26 cellular contexts compared by ENCODE assay signal in the genomic region with DNA sequence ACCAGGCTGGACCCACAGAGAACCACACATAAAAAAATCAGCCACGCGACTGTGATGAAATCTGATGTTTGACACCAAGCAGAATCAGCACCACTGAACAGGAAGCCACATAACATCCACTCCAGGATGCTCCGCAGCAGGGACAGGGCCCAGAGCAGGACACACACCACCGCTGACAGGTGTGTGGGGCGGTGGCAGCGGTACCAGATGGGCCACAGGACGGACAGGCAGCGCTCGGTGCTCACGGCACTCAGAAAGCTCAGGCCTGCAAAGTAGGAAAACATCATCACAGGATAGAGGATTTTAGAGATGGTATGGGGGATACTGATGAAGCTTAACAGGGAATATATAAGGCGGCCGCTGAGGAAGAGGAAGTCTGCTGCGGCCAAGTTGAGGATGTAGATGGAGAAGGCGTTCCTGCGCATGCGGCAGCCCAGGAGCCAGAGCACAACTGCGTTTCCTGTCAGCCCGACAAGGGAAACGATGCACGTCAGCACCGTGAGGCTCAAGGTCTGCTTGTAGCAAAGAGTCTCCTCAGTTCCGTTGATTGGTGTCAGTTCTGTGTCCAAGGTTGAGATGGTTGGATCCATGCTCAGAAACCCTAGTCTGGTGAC. TPM values are rescaled to one million over a fixed set of nuclear protein-coding genes. Genes with fewer than 3 reads are reported as not detected.
DNase-seq lines count a peak whose midpoint lies in the region; ATAC-seq and TF ChIP-seq lines count a peak whose summit lies in the region.
"Had no signal": no experiment of that assay in that cellular context is flagged by ENCODE, and none has a peak within 500 bp of the region (broad histone marks: within the 10 kb centered on the region; RNA-seq: fewer than 3 reads in every experiment).

No MANE protein-coding gene starts in this region.

- peak overlapping the region; percentile 20 for H2BK12ac ChIP-seq in trophoblast cell (ENCODE audit: low read length)

- H3K4me1 Mint-ChIP-seq in activated CD8-positive, alpha-beta T cell treated with anti-CD3 and anti-CD28 coated beads, Interleukin-2, amount 10 ng/mL, durations not matched to agents 7 days and 5 days (ENCODE audit: low read depth) = no peaks in the 10 kb centered on the region
- H3K4me1 Mint-ChIP-seq: CD4-positive, CD25-positive, alpha-beta regulatory T cell had no signal

- H3K4me1 ChIP-seq in trophoblast cell (ENCODE audit: control insufficient read depth in 1 of 2, insufficient read depth in 2 of 2, low read length in 2 of 2) (peaks cover 7 to 10% of the 10 kb centered on the region in 2 experiments), prostate gland (replicated peaks) (no peaks in the 10 kb centered on the region)
- H3K4me1 ChIP-seq: HAP-1, SJSA1 had no signal

- H3K79me1 ChIP-seq in trophoblast cell (ENCODE audit: low read length) = peaks cover 2% of the 10 kb centered on the region

- TF ChIP-seq POLR2A in prostate gland (IDR thresholded peaks at IDR 0.05) = no peak

- no peak overlapping the region for H3K18ac ChIP-seq in trophoblast cell (ENCODE audit: low read length)

- H3K4ac ChIP-seq in trophoblast cell (ENCODE audit: low read depth, low read length) = no peak overlapping the region

- CTCF ChIA-PET in activated CD8-positive, alpha-beta T cell treated with anti-CD3 and anti-CD28 coated beads, Interleukin-2, amount 10 ng/mL, durations not matched to agents 7 days and 5 days (lab: Charles Lee) = no interaction called here

- intact Hi-C loops in prostate gland (cut with DNase I) = no loop called here

- no peak overlapping the region for H3K9ac ChIP-seq in trophoblast cell (ENCODE audit: low read length)
- H3K9ac ChIP-seq: KMS-11 had no signal

- no peak overlapping the region for H3K27ac Mint-ChIP-seq in activated CD8-positive, alpha-beta T cell treated with anti-CD3 and anti-CD28 coated beads, Interleukin-2, amount 10 ng/mL, durations not matched to agents 7 days and 5 days
- H3K27ac Mint-ChIP-seq: CD4-positive, CD25-positive, alpha-beta regulatory T cell; GM23338; HFFc6 had no signal

- H4K8ac ChIP-seq in trophoblast cell (ENCODE audit: low read depth, low read length) = no peak overlapping the region

- TF ChIP-seq CTCF in prostate gland (IDR thresholded peaks at IDR 0.05) = no peak

- no peak overlapping the region for H3K14ac ChIP-seq in trophoblast cell (ENCODE audit: low read length)

- no peaks in the 10 kb centered on the region for H3K9me3 Mint-ChIP-seq in activated CD8-positive, alpha-beta T cell treated with anti-CD3 and anti-CD28 coated beads, Interleukin-2, amount 10 ng/mL, durations not matched to agents 7 days and 5 days (ENCODE audit: insufficient read depth)
- H3K9me3 Mint-ChIP-seq: GM23338, HFFc6 had no signal

- no peak for ATAC-seq in activated CD8-positive, alpha-beta T cell treated with anti-CD3 and anti-CD28 coated beads, Interleukin-2, amount 10 ng/mL, durations not matched to agents 7 days and 5 days
- ATAC-seq: GM23338 had no signal

- H2BK5ac ChIP-seq in trophoblast cell (ENCODE audit: low read depth, low read length, poor library complexity) = no peak overlapping the region

- peak overlapping the region; percentile 21 for H4K91ac ChIP-seq in trophoblast cell (ENCODE audit: low read depth, low read length)

- H2AFZ ChIP-seq in trophoblast cell (ENCODE audit: insufficient read depth, low read length, poor library complexity) = no peak overlapping the region
- H2AFZ ChIP-seq: GM23338, PC-9 had no signal

- POLR2A ChIA-PET in activated CD8-positive, alpha-beta T cell treated with anti-CD3 and anti-CD28 coated beads, Interleukin-2, amount 10 ng/mL, durations not matched to agents 7 days and 5 days (lab: Charles Lee) = no interaction called here

- H3K36me3 ChIP-seq in trophoblast cell (ENCODE audit: control insufficient read depth in 1 of 2, insufficient read depth in 2 of 2, low read length in 2 of 2) (no peaks in the 10 kb centered on the region), prostate gland (no peaks in the 10 kb centered on the region)
- H3K36me3 ChIP-seq: HAP-1, SJSA1 had no signal

- H3K27ac ChIP-seq in trophoblast cell (ENCODE audit: low read depth, low read length) = no peak overlapping the region
- H3K27ac ChIP-seq in prostate gland = no peak overlapping the region
- H3K27ac ChIP-seq: KMS-11, PC-9, SJSA1 had no signal

- no peaks in the 10 kb centered on the region for H3K36me3 Mint-ChIP-seq in activated CD8-positive, alpha-beta T cell treated with anti-CD3 and anti-CD28 coated beads, Interleukin-2, amount 10 ng/mL, durations not matched to agents 7 days and 5 days (ENCODE audit: low read depth)
- H3K36me3 Mint-ChIP-seq: CD4-positive, CD25-positive, alpha-beta regulatory T cell had no signal

- H4K12ac ChIP-seq in trophoblast cell (ENCODE audit: low read depth, low read length) = no peak overlapping the region

- H3K79me2 ChIP-seq in trophoblast cell (ENCODE audit: control insufficient read depth, insufficient read depth, low read length, poor library complexity) = no peaks in the 10 kb centered on the region

- H3K27me3 ChIP-seq in trophoblast cell (ENCODE audit: insufficient read depth, low read length) = no peaks in the 10 kb centered on the region
- H3K27me3 ChIP-seq in prostate gland (replicated peaks; ENCODE audit: insufficient read depth) = no peaks in the 10 kb centered on the region
- H3K27me3 ChIP-seq: SJSA1 had no signal

- no CpG with 5 or more reads among the region's 22 CpGs for WGBS in trophoblast cell (ENCODE audit: extremely low coverage, insufficient coverage, insufficient read length)
- 84% methylated on average over 22 of the region's 22 CpGs for WGBS in prostate gland

- H3K9me3 ChIP-seq in trophoblast cell (ENCODE audit: insufficient read depth, low read depth, low read length) (no peaks in the 10 kb centered on the region), prostate gland (no peaks in the 10 kb centered on the region)
- H3K9me3 ChIP-seq: HAP-1, SJSA1 had no signal

- H3K4me3 ChIP-seq in trophoblast cell (ENCODE audit: low read depth, low read length) (no peak overlapping the region), prostate gland (no peak overlapping the region)
- H3K4me3 ChIP-seq: GM23338, HAP-1, PC-9, SJSA1 had no signal

- H3K4me3 Mint-ChIP-seq in activated CD8-positive, alpha-beta T cell treated with anti-CD3 and anti-CD28 coated beads, Interleukin-2, amount 10 ng/mL, durations not matched to agents 7 days and 5 days = no peak overlapping the region
- H3K4me3 Mint-ChIP-seq: CD4-positive, CD25-positive, alpha-beta regulatory T cell; GM23338; HFFc6 had no signal

- no peak overlapping the region for H3K23ac ChIP-seq in trophoblast cell (ENCODE audit: low read length)

- H2BK120ac ChIP-seq in trophoblast cell (ENCODE audit: insufficient read depth, low read length, poor library complexity) = no peak overlapping the region

- H2AK5ac ChIP-seq in trophoblast cell (ENCODE audit: low read length) = no peak overlapping the region

- peak; percentile 0 for DNase-seq in activated CD4-positive, CD25-positive, alpha-beta regulatory T cell treated with anti-CD3 and anti-CD28 coated beads, Interleukin-2, amount 50 U/mL, for 16 hours (ENCODE audit: low read depth, low spot score)
- DNase-seq in activated CD4-positive, CD25-positive, alpha-beta regulatory T cell treated with anti-CD3 and anti-CD28 coated beads, Interleukin-2, amount 50 U/mL, for 72 hours = no peak
- DNase-seq in dermis blood vessel endothelial cell (peak; percentile 11), trophoblast cell (no peak), prostate gland (ENCODE audit: low spot score) (no peak), NCI-H146 treated with DMSO at 0.1 percent for 48 hours (lab: John Stamatoyannopoulos, UW; ENCODE audit: unreplicated experiment) (no peak)
- DNase-seq in activated CD8-positive, alpha-beta T cell treated with anti-CD3 and anti-CD28 coated beads, Interleukin-2, amount 10 ng/mL, durations not matched to agents 7 days and 5 days = no peak
- DNase-seq: HFFc6, MM.1S, NCI-H1092, NCI-H1436, NCI-H187 treated with DMSO at 0.1 percent for 48 hours, NCI-H2171 treated with DMSO at 0.1 percent for 48 hours, NCI-H524, NCI-H748 treated with DMSO at 0.1 percent for 48 hours, PC-9, Right ventricle myocardium superior, RPMI8226 had no signal

- peaks cover 3% of the 10 kb centered on the region for H3K27me3 Mint-ChIP-seq in activated CD8-positive, alpha-beta T cell treated with anti-CD3 and anti-CD28 coated beads, Interleukin-2, amount 10 ng/mL, durations not matched to agents 7 days and 5 days (ENCODE audit: low read depth)

- H3K4me2 ChIP-seq in trophoblast cell (ENCODE audit: low read length) = no peak overlapping the region
- H3K4me2 ChIP-seq: GM23338, KMS-11, PC-9 had no signal

RNA-seq across cellular contexts. Expression of a gene that starts 4.9 kb away (rescaled TPM):
- not detected in 2 replicates for total RNA-seq in dermis blood vessel endothelial cell
- polyA plus RNA-seq in trophoblast cell (2013) = 384 and 432 TPM in 2 replicates
- total RNA-seq in prostate gland = not detected
- not detected for total RNA-seq in activated CD8-positive, alpha-beta T cell treated with anti-CD3 and anti-CD28 coated beads, Interleukin-2, amount 10 ng/mL, durations not matched to agents 7 days and 5 days
- total RNA-seq: A172; CD4-positive, CD25-positive, alpha-beta regulatory T cell; G401; GM23338; HFFc6; PC-9; Right ventricle myocardium superior; SJSA1 had no signal
- polyA plus RNA-seq: BJ; CD4-positive, CD25-positive, alpha-beta regulatory T cell; GM23338 had no signal

Comparison
In these comparisons a context has a peak if more than half of its experiments do, and no peak if none do; other contexts are left out.
1. DNase-seq: peak in activated CD4-positive, CD25-positive, alpha-beta regulatory T cell treated with anti-CD3 and anti-CD28 coated beads, Interleukin-2, amount 50 U/mL, for 16 hours (single experiment) and dermis blood vessel endothelial cell (single experiment); none in activated CD4-positive, CD25-positive, alpha-beta regulatory T cell treated with anti-CD3 and anti-CD28 coated beads, Interleukin-2, amount 50 U/mL, for 72 hours (single experiment), trophoblast cell (0 of 2), prostate gland (single experiment), activated CD8-positive, alpha-beta T cell treated with anti-CD3 and anti-CD28 coated beads, Interleukin-2, amount 10 ng/mL, durations not matched to agents 7 days and 5 days (single experiment) and NCI-H146 treated with DMSO at 0.1 percent for 48 hours (single experiment).